Comparison of ENCODE assay signal across 1 cellular context in the genomic region with DNA sequence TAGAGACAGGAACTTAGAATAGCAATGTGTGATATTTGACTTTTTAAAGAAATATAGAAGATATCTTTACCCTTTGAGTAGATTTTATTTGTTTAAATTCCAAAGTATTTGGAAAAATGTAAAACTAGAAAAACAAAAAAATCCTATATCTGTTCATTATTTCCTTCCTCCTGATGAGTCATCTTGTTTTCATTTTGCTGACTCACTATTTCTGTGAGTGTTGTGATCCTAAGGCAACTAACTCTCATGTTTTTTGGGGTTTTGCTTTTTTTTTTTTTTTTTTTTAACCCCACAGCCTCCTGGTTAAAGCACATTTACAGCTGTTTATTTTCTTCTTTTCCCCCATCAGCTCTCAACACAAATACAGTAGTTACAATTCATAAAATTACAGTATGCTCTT.
TF ChIP-seq lines count a peak whose summit lies in the region.

No MANE protein-coding gene starts in this region.

TF ChIP-seq in GM23338, 12 proteins besides CTCF, POLR2A, EP300 and RAD21 (continued from another document):
- TF ChIP-seq, protein P1, sequence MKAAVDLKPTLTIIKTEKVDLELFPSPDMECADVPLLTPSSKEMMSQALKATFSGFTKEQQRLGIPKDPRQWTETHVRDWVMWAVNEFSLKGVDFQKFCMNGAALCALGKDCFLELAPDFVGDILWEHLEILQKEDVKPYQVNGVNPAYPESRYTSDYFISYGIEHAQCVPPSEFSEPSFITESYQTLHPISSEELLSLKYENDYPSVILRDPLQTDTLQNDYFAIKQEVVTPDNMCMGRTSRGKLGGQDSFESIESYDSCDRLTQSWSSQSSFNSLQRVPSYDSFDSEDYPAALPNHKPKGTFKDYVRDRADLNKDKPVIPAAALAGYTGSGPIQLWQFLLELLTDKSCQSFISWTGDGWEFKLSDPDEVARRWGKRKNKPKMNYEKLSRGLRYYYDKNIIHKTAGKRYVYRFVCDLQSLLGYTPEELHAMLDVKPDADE (IDR thresholded peaks at IDR 0.05), result no peak
- no peak for TF ChIP-seq NANOG (IDR thresholded peaks at IDR 0.05; ENCODE audit: borderline replicate concordance)
- no peak for TF ChIP-seq EZH2 (IDR thresholded peaks at IDR 0.05; ENCODE audit: low read depth, unreplicated experiment)
